Comparison of ENCODE assay signal across 1 cellular context in genomic region chr19:48363810-48364563, GRCh38.
A peak's percentile ranks its signal among the peaks of the same experiment; 100 is the strongest.
TF ChIP-seq lines count a peak whose summit lies in the region.

Gene SYNGR4, plus strand, starts transcription at chr19:48364367. Its CDS starts 1,476 bp downstream, at chr19:48365843.
Gene TMEM143, minus strand, starts transcription at chr19:48363940. Its CDS starts 20 bp downstream, at chr19:48363920.

TF ChIP-seq in HEK293, 187 proteins besides CTCF, POLR2A, EP300 and RAD21 (continued from another document and continues in another):
- no peak for TF ChIP-seq ELK4 (IDR thresholded peaks at IDR 0.05; ENCODE audit: borderline replicate concordance, low read depth, low read length)
- no peak for TF ChIP-seq ZNF350 (tag by site-specific recombination; IDR thresholded peaks at IDR 0.05)
- TF ChIP-seq ZNF670 (tag by site-specific recombination; IDR thresholded peaks at IDR 0.05; ENCODE audit: low read depth), result no peak
- no peak; the same call in 1 of the 2 replicates for TF ChIP-seq YY2 (tag by site-specific recombination; IDR thresholded peaks at IDR 0.05)
- no peak for TF ChIP-seq ZNF76 (tag by site-specific recombination; IDR thresholded peaks at IDR 0.05; ENCODE audit: borderline replicate concordance, low read depth)
- no peak for TF ChIP-seq ZNF169 (tag by site-specific recombination; IDR thresholded peaks at IDR 0.05)
- no peak for TF ChIP-seq ZNF654 (tag by site-specific recombination; IDR thresholded peaks at IDR 0.05; ENCODE audit: low read depth)
- no peak for TF ChIP-seq ZNF473 (tag by site-specific recombination; IDR thresholded peaks at IDR 0.05)
- no peak for TF ChIP-seq ZSCAN18 (tag by site-specific recombination; IDR thresholded peaks at IDR 0.05)
- TF ChIP-seq ZNF629 (tag by site-specific recombination; IDR thresholded peaks at IDR 0.05), result peak; percentile 63
- peak; percentile 93 for TF ChIP-seq EGR2 (tag by site-specific recombination; IDR thresholded peaks at IDR 0.05; ENCODE audit: low read depth)
- peak; percentile 25; the same call in 1 of the 2 replicates for TF ChIP-seq KLF17 (tag by site-specific recombination; IDR thresholded peaks at IDR 0.05)
- no peak for TF ChIP-seq ZNF140 (tag by site-specific recombination; IDR thresholded peaks at IDR 0.05)
- no peak for TF ChIP-seq ZBTB11 (tag by site-specific recombination; conservative IDR thresholded peaks at IDR 0.05; ENCODE audit: low read depth)
- TF ChIP-seq ZNF335 (tag by site-specific recombination; conservative IDR thresholded peaks at IDR 0.05), result no peak
- no peak for TF ChIP-seq ZNF19 (tag by site-specific recombination; IDR thresholded peaks at IDR 0.05; ENCODE audit: low read depth)
- peak; percentile 84 for TF ChIP-seq ZNF341 (tag by site-specific recombination; IDR thresholded peaks at IDR 0.05; ENCODE audit: low read depth)
- TF ChIP-seq ZNF701 (tag by site-specific recombination; IDR thresholded peaks at IDR 0.05), result no peak
- no peak for TF ChIP-seq ZNF114 (tag by site-specific recombination; IDR thresholded peaks at IDR 0.05)
- no peak; the same call in 1 of the 2 replicates for TF ChIP-seq ZNF777 (tag by site-specific recombination; IDR thresholded peaks at IDR 0.05; ENCODE audit: borderline replicate concordance)
- TF ChIP-seq ZNF791 (tag by site-specific recombination; IDR thresholded peaks at IDR 0.05), result no peak
- no peak for TF ChIP-seq ZNF23 (tag by site-specific recombination; IDR thresholded peaks at IDR 0.05; ENCODE audit: borderline replicate concordance)
- TF ChIP-seq ZNF488 (tag by site-specific recombination; IDR thresholded peaks at IDR 0.05), result no peak
- no peak for TF ChIP-seq ZNF311 (tag by site-specific recombination; IDR thresholded peaks at IDR 0.05; ENCODE audit: borderline replicate concordance)
- peak; percentile 79; the same call in 1 of the 2 replicates for TF ChIP-seq ZNF366 (tag by site-specific recombination; conservative IDR thresholded peaks at IDR 0.05)
- no peak for TF ChIP-seq ZNF600 (tag by site-specific recombination; IDR thresholded peaks at IDR 0.05)
- no peak for TF ChIP-seq ZNF391 (tag by site-specific recombination; IDR thresholded peaks at IDR 0.05; ENCODE audit: borderline replicate concordance, low read depth)
- no peak for TF ChIP-seq BCL6B (tag by site-specific recombination; IDR thresholded peaks at IDR 0.05)
- TF ChIP-seq ZNF776 (tag by site-specific recombination; IDR thresholded peaks at IDR 0.05; ENCODE audit: borderline replicate concordance), result no peak
- TF ChIP-seq TRIM28 (IDR thresholded peaks at IDR 0.05; ENCODE audit: borderline replicate concordance, low read length), result no peak
- TF ChIP-seq ZNF280D (tag by site-specific recombination; IDR thresholded peaks at IDR 0.05), result no peak
- no peak for TF ChIP-seq SCRT1 (tag by site-specific recombination; IDR thresholded peaks at IDR 0.05; ENCODE audit: borderline replicate concordance)
- TF ChIP-seq HIC1 (tag by site-specific recombination; IDR thresholded peaks at IDR 0.05), result no peak
- TF ChIP-seq IKZF3 (tag by site-specific recombination; IDR thresholded peaks at IDR 0.05), result no peak
- no peak for TF ChIP-seq ZNF211 (tag by site-specific recombination; IDR thresholded peaks at IDR 0.05; ENCODE audit: low read depth)
- TF ChIP-seq ZBTB26 (tag by site-specific recombination; optimal IDR thresholded peaks at IDR 0.05), result peak; percentile 77
- no peak for TF ChIP-seq ZNF146 (tag by site-specific recombination; IDR thresholded peaks at IDR 0.05)
- no peak for TF ChIP-seq ZNF184 (tag by site-specific recombination; IDR thresholded peaks at IDR 0.05)
- TF ChIP-seq FEZF1 (tag by site-specific recombination; IDR thresholded peaks at IDR 0.05), result no peak
- TF ChIP-seq REPIN1 (tag by site-specific recombination; IDR thresholded peaks at IDR 0.05; ENCODE audit: low read depth), result no peak
- TF ChIP-seq ZNF510 (tag by site-specific recombination; IDR thresholded peaks at IDR 0.05; ENCODE audit: insufficient replicate concordance), result no peak
- no peak for TF ChIP-seq HOXD13 (CRISPR knock-in tag; IDR thresholded peaks at IDR 0.05; ENCODE audit: borderline replicate concordance)
- peak; percentile 97 for TF ChIP-seq ZBTB10 (tag by site-specific recombination; IDR thresholded peaks at IDR 0.05)
